Comparison of ENCODE assay signal across 9 cellular contexts in the genomic region with DNA sequence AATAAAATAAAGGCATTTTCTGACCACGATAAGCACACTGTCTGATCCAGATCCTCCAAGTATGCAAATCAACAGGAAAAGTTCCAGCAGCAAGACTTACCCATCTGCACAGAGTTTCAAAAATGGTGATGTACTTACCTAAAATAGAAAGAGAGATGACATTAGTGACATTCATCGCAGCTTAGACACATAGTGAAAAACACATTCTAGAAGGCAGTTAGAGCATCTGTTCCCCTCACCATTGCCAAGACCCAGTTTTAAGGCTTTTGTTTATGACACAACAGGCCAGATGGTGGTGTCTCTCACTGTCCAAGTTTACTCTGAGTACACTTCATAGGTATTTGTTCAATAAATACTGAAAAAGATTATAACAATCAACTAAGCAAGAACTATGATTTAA.
DNase-seq lines count a peak whose midpoint lies in the region; ATAC-seq and TF ChIP-seq lines count a peak whose summit lies in the region.
"Had no signal": no experiment of that assay in that cellular context is flagged by ENCODE, and none has a peak within 500 bp of the region (broad histone marks: within the 10 kb centered on the region; RNA-seq: fewer than 3 reads in every experiment).

No MANE protein-coding gene starts in this region.

- H3K4me3 Mint-ChIP-seq in natural killer cell, result no peak overlapping the region

- TF ChIP-seq POLR2A in sigmoid colon (IDR thresholded peaks at IDR 0.05), result no peak
- TF ChIP-seq POLR2A in esophagus squamous epithelium (IDR thresholded peaks at IDR 0.05), result no peak

- WGBS in sigmoid colon, 2 donors, result 61 to 78% methylated on average over 2 of the region's 2 CpGs
- WGBS in esophagus squamous epithelium, 2 donors, result 55 to 80% methylated on average over 2 of the region's 2 CpGs

- no peak for TF ChIP-seq CTCF in sigmoid colon (IDR thresholded peaks at IDR 0.05)
- TF ChIP-seq CTCF in natural killer cell (IDR thresholded peaks at IDR 0.05), result no peak
- no peak for TF ChIP-seq CTCF in esophagus squamous epithelium (IDR thresholded peaks at IDR 0.05)

- no peak overlapping the region for H3K4me3 ChIP-seq in sigmoid colon
- no peak overlapping the region for H3K4me3 ChIP-seq in esophagus squamous epithelium

- H3K27ac Mint-ChIP-seq in natural killer cell, result no peak overlapping the region

- H3K4me1 ChIP-seq in sigmoid colon (peaks cover 0 to 55% (median 32%) of the 10 kb centered on the region in 4 donors), esophagus squamous epithelium (peaks cover 0 to 8% (median 6%) of the 10 kb centered on the region in 3 donors)
- H3K4me1 ChIP-seq: parathyroid adenoma had no signal

- no peaks in the 10 kb centered on the region for H3K9me3 ChIP-seq in sigmoid colon
- H3K9me3 ChIP-seq in esophagus squamous epithelium, result no peaks in the 10 kb centered on the region

- DNase-seq in NCI-H524 treated with DMSO at 0.1 percent for 48 hours (lab: John Stamatoyannopoulos, UW) (peak; percentile 94), sigmoid colon (no peak), natural killer cell (no peak), dermis blood vessel endothelial cell (no peak), esophagus squamous epithelium (lab: John Stamatoyannopoulos, UW) (no peak)
- DNase-seq: activated CD4-positive, alpha-beta T cell treated with anti-CD3 and anti-CD28 coated beads, Interleukin-2, amount 50 U/mL, for 4 hours had no signal

- intact Hi-C loops in sigmoid colon (cut with DNase I), result no loop called here
- intact Hi-C loops in natural killer cell (cut with micrococcal nuclease), result no loop called here
- intact Hi-C loops in esophagus squamous epithelium (cut with DNase I), result no loop called here

- no peaks in the 10 kb centered on the region for H3K27me3 ChIP-seq in sigmoid colon
- no peaks in the 10 kb centered on the region for H3K27me3 ChIP-seq in esophagus squamous epithelium

- H3K27me3 Mint-ChIP-seq in natural killer cell (ENCODE audit: low read depth in 2 of 2), result peaks cover 10 to 11% of the 10 kb centered on the region in 2 donors

- H3K36me3 ChIP-seq in sigmoid colon, result no peaks in the 10 kb centered on the region
- no peaks in the 10 kb centered on the region for H3K36me3 ChIP-seq in esophagus squamous epithelium

- H3K4me1 Mint-ChIP-seq in natural killer cell, result no peaks in the 10 kb centered on the region

- H3K9me3 Mint-ChIP-seq in natural killer cell, result no peaks in the 10 kb centered on the region

- H3K36me3 Mint-ChIP-seq in natural killer cell, result no peaks in the 10 kb centered on the region

- peak; percentile 80 for ATAC-seq in GM19023 (IDR thresholded peaks at IDR 0.05; ENCODE audit: unreplicated experiment)
- ATAC-seq in HG02763 (IDR thresholded peaks at IDR 0.05; ENCODE audit: unreplicated experiment), result peak; percentile 41
- ATAC-seq in natural killer cell, result no peak

- no peak for TF ChIP-seq EP300 in sigmoid colon (IDR thresholded peaks at IDR 0.05)

- H3K27ac ChIP-seq in sigmoid colon (peak overlapping the region in 3 of 4 donors; percentile 42 to 57 (median 53)), esophagus squamous epithelium (peak overlapping the region in 1 of 4 donors; percentile 10)
- H3K27ac ChIP-seq: parathyroid adenoma had no signal

Comparison
In these comparisons a context has a peak if more than half of its experiments do, and no peak if none do; other contexts are left out.
1. ATAC-seq: peak in GM19023 (single experiment) and HG02763 (single experiment); none in natural killer cell (0 of 3).